In genomic region chr22:29298641-29299040, GRCh38 we compare ENCODE assay signal across 23 cellular contexts. TPM values are rescaled to one million over a fixed set of nuclear protein-coding genes. Genes with fewer than 3 reads are reported as not detected.
"Had no signal": no experiment of that assay in that cellular context is flagged by ENCODE, and none has a peak within 500 bp of the region (broad histone marks: within the 10 kb centered on the region; RNA-seq: fewer than 3 reads in every experiment).

No MANE protein-coding gene starts in this region.

- H3K9me3 ChIP-seq: esophagus squamous epithelium, gastrocnemius medialis, heart left ventricle, spleen, thyroid gland, upper lobe of right lung had no signal

- H3K27me3 ChIP-seq: esophagus squamous epithelium, gastrocnemius medialis, heart left ventricle, spleen, thyroid gland, upper lobe of right lung had no signal

- H3K27ac Mint-ChIP-seq: activated B cell treated with CpG ODN at 0.5 μM for 24 hours; activated CD4-positive, alpha-beta T cell treated with anti-CD3 and anti-CD28 coated beads for 36 hours; activated CD8-positive, alpha-beta memory T cell treated with anti-CD3 and anti-CD28 coated beads, Interleukin-2, amount 10 ng/mL, durations not matched to agents 7 days and 5 days; activated naive CD4-positive, alpha-beta T cell treated with anti-CD3 and anti-CD28 coated beads, Interleukin-2, amount 10 ng/mL, durations not matched to agents 7 days and 5 days had no signal

- DNase-seq: activated B cell treated with CpG ODN at 0.5 μM for 24 hours; activated CD4-positive, alpha-beta T cell treated with anti-CD3 and anti-CD28 coated beads for 36 hours; activated CD4-positive, alpha-beta T cell treated with anti-CD3 and anti-CD28 coated beads, Interleukin-2, amount 50 U/mL, for 4 hours; activated CD8-positive, alpha-beta memory T cell treated with anti-CD3 and anti-CD28 coated beads, Interleukin-2, amount 10 ng/mL, durations not matched to agents 7 days and 5 days; activated naive CD4-positive, alpha-beta T cell treated with anti-CD3 and anti-CD28 coated beads, Interleukin-2, amount 10 ng/mL, durations not matched to agents 7 days and 5 days; activated T-cell treated with anti-CD3 and anti-CD28 coated beads, Interleukin-2, amount 50 U/mL, for 1 hour; amygdala; cerebellar nuclear complex; endodermal cell; esophagus squamous epithelium; gastrocnemius medialis; left cardiac atrium; spleen; stimulated activated CD4-positive, alpha-beta T cell treated with anti-CD3 and anti-CD28 coated beads, Interleukin-4, amount 100 ng/mL, for 1 hour; stimulated activated naive CD8-positive, alpha-beta T cell treated with anti-CD3 and anti-CD28 coated beads, Interleukin-15, Interleukin-2, amounts not matched to agents 100 U/mL and 50 U/mL, for 24 hours; T-helper 9 cell; thyroid gland; upper lobe of right lung had no signal

- H3K27ac ChIP-seq: coronary artery, esophagus squamous epithelium, gastrocnemius medialis, heart left ventricle, spleen, thyroid gland, upper lobe of right lung had no signal

- H3K4me3 ChIP-seq: coronary artery, esophagus squamous epithelium, gastrocnemius medialis, heart left ventricle, spleen, thyroid gland, upper lobe of right lung had no signal

- H3K27me3 Mint-ChIP-seq: activated B cell treated with CpG ODN at 0.5 μM for 24 hours; activated CD4-positive, alpha-beta T cell treated with anti-CD3 and anti-CD28 coated beads for 36 hours; activated CD8-positive, alpha-beta memory T cell treated with anti-CD3 and anti-CD28 coated beads, Interleukin-2, amount 10 ng/mL, durations not matched to agents 7 days and 5 days; activated naive CD4-positive, alpha-beta T cell treated with anti-CD3 and anti-CD28 coated beads, Interleukin-2, amount 10 ng/mL, durations not matched to agents 7 days and 5 days had no signal

- ATAC-seq: activated CD4-positive, alpha-beta T cell treated with anti-CD3 and anti-CD28 coated beads for 36 hours; activated CD8-positive, alpha-beta memory T cell treated with anti-CD3 and anti-CD28 coated beads, Interleukin-2, amount 10 ng/mL, durations not matched to agents 7 days and 5 days; gastrocnemius medialis; heart left ventricle; left cardiac atrium; stimulated activated naive CD8-positive, alpha-beta T cell treated with anti-CD3 and anti-CD28 coated beads, Interleukin-15, Interleukin-2, amounts not matched to agents 100 U/mL and 50 U/mL, for 24 hours; upper lobe of right lung had no signal

- H3K4me3 Mint-ChIP-seq: activated B cell treated with CpG ODN at 0.5 μM for 24 hours; activated CD4-positive, alpha-beta T cell treated with anti-CD3 and anti-CD28 coated beads for 36 hours; activated CD8-positive, alpha-beta memory T cell treated with anti-CD3 and anti-CD28 coated beads, Interleukin-2, amount 10 ng/mL, durations not matched to agents 7 days and 5 days; activated naive CD4-positive, alpha-beta T cell treated with anti-CD3 and anti-CD28 coated beads, Interleukin-2, amount 10 ng/mL, durations not matched to agents 7 days and 5 days; endodermal cell had no signal

- H3K4me1 Mint-ChIP-seq: activated CD4-positive, alpha-beta T cell treated with anti-CD3 and anti-CD28 coated beads for 36 hours; activated CD8-positive, alpha-beta memory T cell treated with anti-CD3 and anti-CD28 coated beads, Interleukin-2, amount 10 ng/mL, durations not matched to agents 7 days and 5 days; activated naive CD4-positive, alpha-beta T cell treated with anti-CD3 and anti-CD28 coated beads, Interleukin-2, amount 10 ng/mL, durations not matched to agents 7 days and 5 days; endodermal cell; neural crest cell had no signal

- FAIRE-seq: islet of Langerhans had no signal

- H3K9me3 Mint-ChIP-seq: activated B cell treated with CpG ODN at 0.5 μM for 24 hours; activated naive CD4-positive, alpha-beta T cell treated with anti-CD3 and anti-CD28 coated beads, Interleukin-2, amount 10 ng/mL, durations not matched to agents 7 days and 5 days; endodermal cell; neural crest cell had no signal

RNA-seq across cellular contexts. Expression of gene GAS2L1, which starts 7.8 kb away (rescaled TPM):
- total RNA-seq: activated B cell treated with CpG ODN at 0.5 μM for 24 hours had no signal

RNA-seq across cellular contexts. Expression of gene RASL10A, which starts 16.9 kb away (rescaled TPM):
- total RNA-seq: bronchial epithelial cell had no signal
